In the genomic region with DNA sequence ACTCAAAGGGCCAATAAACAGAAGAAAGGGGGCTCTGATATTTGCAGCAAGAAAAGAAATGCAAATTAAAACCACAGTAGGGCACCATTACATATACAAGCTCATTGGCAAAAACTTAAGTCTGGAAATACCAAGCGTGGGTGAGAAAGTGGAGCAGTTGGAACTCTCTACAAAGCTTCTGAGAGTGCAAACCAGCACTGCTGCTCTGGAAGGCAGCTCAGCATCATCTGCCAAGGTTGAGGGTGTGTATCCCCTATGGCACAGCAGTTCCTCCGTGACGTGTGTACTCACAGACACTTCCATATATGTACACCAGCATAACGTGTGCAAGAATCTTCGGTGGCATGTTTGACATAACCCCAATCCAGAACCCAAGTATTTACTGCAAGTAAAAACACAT, we compare ENCODE assay signal across 2 cellular contexts.
TF ChIP-seq lines count a peak whose summit lies in the region.

No MANE protein-coding gene starts in this region.

TF ChIP-seq in GM23338, 12 proteins besides CTCF, POLR2A, EP300 and RAD21 (continued from another document):
- peak; percentile 86; the same call in 1 of the 2 replicates for TF ChIP-seq ZNF462 (CRISPR knock-in tag; IDR thresholded peaks at IDR 0.05)
- TF ChIP-seq POLR2AphosphoS5 (IDR thresholded peaks at IDR 0.05; ENCODE audit: low read depth), result no peak

TF ChIP-seq in WTC11, 78 proteins besides CTCF, POLR2A, EP300 and RAD21 (continued from another document):
- TF ChIP-seq HMGXB4 (CRISPR knock-in tag; IDR thresholded peaks at IDR 0.05) (no peak), E2F1 (CRISPR knock-in tag; IDR thresholded peaks at IDR 0.05) (no peak), FOXK1 (CRISPR knock-in tag; IDR thresholded peaks at IDR 0.05) (no peak), GRHL2 (CRISPR knock-in tag; IDR thresholded peaks at IDR 0.05; ENCODE audit: insufficient replicate concordance, severe bottlenecking) (no peak), TCF7 (CRISPR knock-in tag; IDR thresholded peaks at IDR 0.05; ENCODE audit: low read depth) (no peak)
- TF ChIP-seq, protein P1, sequence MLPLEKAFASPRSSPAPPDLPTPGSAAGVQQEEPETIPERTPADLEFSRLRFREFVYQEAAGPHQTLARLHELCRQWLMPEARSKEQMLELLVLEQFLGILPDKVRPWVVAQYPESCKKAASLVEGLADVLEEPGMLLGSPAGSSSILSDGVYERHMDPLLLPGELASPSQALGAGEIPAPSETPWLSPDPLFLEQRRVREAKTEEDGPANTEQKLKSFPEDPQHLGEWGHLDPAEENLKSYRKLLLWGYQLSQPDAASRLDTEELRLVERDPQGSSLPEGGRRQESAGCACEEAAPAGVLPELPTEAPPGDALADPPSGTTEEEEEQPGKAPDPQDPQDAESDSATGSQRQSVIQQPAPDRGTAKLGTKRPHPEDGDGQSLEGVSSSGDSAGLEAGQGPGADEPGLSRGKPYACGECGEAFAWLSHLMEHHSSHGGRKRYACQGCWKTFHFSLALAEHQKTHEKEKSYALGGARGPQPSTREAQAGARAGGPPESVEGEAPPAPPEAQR (CRISPR knock-in tag; IDR thresholded peaks at IDR 0.05), result no peak
- TF ChIP-seq, protein P2, sequence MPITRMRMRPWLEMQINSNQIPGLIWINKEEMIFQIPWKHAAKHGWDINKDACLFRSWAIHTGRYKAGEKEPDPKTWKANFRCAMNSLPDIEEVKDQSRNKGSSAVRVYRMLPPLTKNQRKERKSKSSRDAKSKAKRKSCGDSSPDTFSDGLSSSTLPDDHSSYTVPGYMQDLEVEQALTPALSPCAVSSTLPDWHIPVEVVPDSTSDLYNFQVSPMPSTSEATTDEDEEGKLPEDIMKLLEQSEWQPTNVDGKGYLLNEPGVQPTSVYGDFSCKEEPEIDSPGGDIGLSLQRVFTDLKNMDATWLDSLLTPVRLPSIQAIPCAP (CRISPR knock-in tag; IDR thresholded peaks at IDR 0.05), result no peak
- TF ChIP-seq, protein P3, sequence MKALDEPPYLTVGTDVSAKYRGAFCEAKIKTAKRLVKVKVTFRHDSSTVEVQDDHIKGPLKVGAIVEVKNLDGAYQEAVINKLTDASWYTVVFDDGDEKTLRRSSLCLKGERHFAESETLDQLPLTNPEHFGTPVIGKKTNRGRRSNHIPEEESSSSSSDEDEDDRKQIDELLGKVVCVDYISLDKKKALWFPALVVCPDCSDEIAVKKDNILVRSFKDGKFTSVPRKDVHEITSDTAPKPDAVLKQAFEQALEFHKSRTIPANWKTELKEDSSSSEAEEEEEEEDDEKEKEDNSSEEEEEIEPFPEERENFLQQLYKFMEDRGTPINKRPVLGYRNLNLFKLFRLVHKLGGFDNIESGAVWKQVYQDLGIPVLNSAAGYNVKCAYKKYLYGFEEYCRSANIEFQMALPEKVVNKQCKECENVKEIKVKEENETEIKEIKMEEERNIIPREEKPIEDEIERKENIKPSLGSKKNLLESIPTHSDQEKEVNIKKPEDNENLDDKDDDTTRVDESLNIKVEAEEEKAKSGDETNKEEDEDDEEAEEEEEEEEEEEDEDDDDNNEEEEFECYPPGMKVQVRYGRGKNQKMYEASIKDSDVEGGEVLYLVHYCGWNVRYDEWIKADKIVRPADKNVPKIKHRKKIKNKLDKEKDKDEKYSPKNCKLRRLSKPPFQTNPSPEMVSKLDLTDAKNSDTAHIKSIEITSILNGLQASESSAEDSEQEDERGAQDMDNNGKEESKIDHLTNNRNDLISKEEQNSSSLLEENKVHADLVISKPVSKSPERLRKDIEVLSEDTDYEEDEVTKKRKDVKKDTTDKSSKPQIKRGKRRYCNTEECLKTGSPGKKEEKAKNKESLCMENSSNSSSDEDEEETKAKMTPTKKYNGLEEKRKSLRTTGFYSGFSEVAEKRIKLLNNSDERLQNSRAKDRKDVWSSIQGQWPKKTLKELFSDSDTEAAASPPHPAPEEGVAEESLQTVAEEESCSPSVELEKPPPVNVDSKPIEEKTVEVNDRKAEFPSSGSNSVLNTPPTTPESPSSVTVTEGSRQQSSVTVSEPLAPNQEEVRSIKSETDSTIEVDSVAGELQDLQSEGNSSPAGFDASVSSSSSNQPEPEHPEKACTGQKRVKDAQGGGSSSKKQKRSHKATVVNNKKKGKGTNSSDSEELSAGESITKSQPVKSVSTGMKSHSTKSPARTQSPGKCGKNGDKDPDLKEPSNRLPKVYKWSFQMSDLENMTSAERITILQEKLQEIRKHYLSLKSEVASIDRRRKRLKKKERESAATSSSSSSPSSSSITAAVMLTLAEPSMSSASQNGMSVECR (CRISPR knock-in tag; IDR thresholded peaks at IDR 0.05; ENCODE audit: borderline replicate concordance), result no peak
TF ChIP-seq in WTC11: peak in this region for 0.
